Comparison of ENCODE assay signal across 22 cellular contexts in genomic region chr16:67543582-67543981, GRCh38. TPM values are rescaled to one million over a fixed set of nuclear protein-coding genes. Genes with fewer than 3 reads are reported as not detected.
A peak's percentile ranks its signal among the peaks of the same experiment; 100 is the strongest.
DNase-seq lines count a peak whose midpoint lies in the region; ATAC-seq, FAIRE-seq and TF ChIP-seq lines count a peak whose summit lies in the region.
"Had no signal": no experiment of that assay in that cellular context is flagged by ENCODE, and none has a peak within 500 bp of the region (broad histone marks: within the 10 kb centered on the region; RNA-seq: fewer than 3 reads in every experiment).

No MANE protein-coding gene starts in this region.

- no peak overlapping the region for H2AFZ ChIP-seq in HepG2 (ENCODE audit: low read length)

- ATAC-seq in natural killer cell (no peak), T-cell (replicated peaks in 1 of 4) (no peak), HepG2 (no peak)
- no peak for ATAC-seq in natural killer cell treated with Interleukin-12 subunit alpha and Interleukin-12 subunit beta and Interleukin-15 and Interleukin-18, amount 100 ng/mL, for 72 hours
- ATAC-seq in activated CD4-positive, CD25-positive, alpha-beta regulatory T cell treated with anti-CD3 and anti-CD28 coated beads, Interleukin-2, amount 50 U/mL, for 24 hours, result no peak
- ATAC-seq: left lobe of liver, mucosa of descending colon had no signal

- TF ChIP-seq CTCF in natural killer cell (IDR thresholded peaks at IDR 0.05), result no peak
- no peak for TF ChIP-seq CTCF in HepG2 (CRISPR knock-in tag; IDR thresholded peaks at IDR 0.05)
- TF ChIP-seq CTCF in glutamatergic neuron (IDR thresholded peaks at IDR 0.05; ENCODE audit: partially characterized antibody, unreplicated experiment), result no peak

- no peak overlapping the region for H3K4me2 ChIP-seq in HepG2 (ENCODE audit: low read depth, low read length)

- BruUV-seq in HepG2 (replicated peaks; lab: Mats Ljungman, UMichigan), result no TSS peak

- H3K36me3 Mint-ChIP-seq in natural killer cell, result no peaks in the 10 kb centered on the region
- peaks cover 7% of the 10 kb centered on the region for H3K36me3 Mint-ChIP-seq in natural killer cell treated with Interleukin-12 subunit alpha and Interleukin-12 subunit beta and Interleukin-15 and Interleukin-18, amount 100 ng/mL, for 72 hours
- H3K36me3 Mint-ChIP-seq in T-cell, result peaks cover 12% of the 10 kb centered on the region
- peaks cover 14% of the 10 kb centered on the region for H3K36me3 Mint-ChIP-seq in glutamatergic neuron (ENCODE audit: unreplicated experiment)

- H3K36me3 ChIP-seq in HepG2 (replicated peaks in 1 of 2; ENCODE audit: control insufficient read depth in 1 of 2, insufficient read depth in 2 of 2, low read length in 2 of 2), result peaks cover 15 to 28% of the 10 kb centered on the region in 2 experiments; a peak in 4 of 5 replicates

- TF ChIP-seq EP300 in HepG2 (IDR thresholded peaks at IDR 0.05; ENCODE audit: low read depth in 2 of 2, low read length in 2 of 2) (no peak), HepG2 (CRISPR knock-in tag; IDR thresholded peaks at IDR 0.05; ENCODE audit: borderline replicate concordance) (no peak)

- TF ChIP-seq POLR2A in HepG2 (IDR thresholded peaks at IDR 0.05; ENCODE audit: insufficient read depth in 1 of 2, low read depth in 2 of 2, low read length in 2 of 2), result no peak

- CTCF ChIA-PET in T-cell (lab: Charles Lee) (interaction anchor here (1.0 to 1.4 kb wide), 3 partner anchors 11 to 19 kb away, joined by 3 to 4 read pairs (median 3); no protein-coding TSS in a partner anchor), HepG2 (lab: Yijun Ruan, JAX; ENCODE audit: low intra/inter-chr PET ratio, low total read pairs) (interaction anchor here (3.5 kb wide), 1 partner anchor 23 kb away, joined by 22 read pairs; no protein-coding TSS in a partner anchor)

- peaks cover 2% of the 10 kb centered on the region; the same call in 1 of the 2 replicates for H4K20me1 ChIP-seq in HepG2 (ENCODE audit: insufficient read depth, low read length)

- H3K9ac ChIP-seq in HepG2 (ENCODE audit: insufficient read depth, low read depth, low read length), result no peak overlapping the region

- no peak overlapping the region for H3K4me3 ChIP-seq in HepG2 (replicated peaks in 1 of 3; ENCODE audit: insufficient read depth in 1 of 3, low read depth in 2 of 3, low read length in 3 of 3)
- H3K4me3 ChIP-seq: dorsolateral prefrontal cortex, mucosa of descending colon had no signal

- H3K9me3 Mint-ChIP-seq in natural killer cell, result no peaks in the 10 kb centered on the region
- H3K9me3 Mint-ChIP-seq in natural killer cell treated with Interleukin-12 subunit alpha and Interleukin-12 subunit beta and Interleukin-15 and Interleukin-18, amount 100 ng/mL, for 72 hours, result no peaks in the 10 kb centered on the region
- no peaks in the 10 kb centered on the region for H3K9me3 Mint-ChIP-seq in T-cell
- peaks cover 11% of the 10 kb centered on the region for H3K9me3 Mint-ChIP-seq in glutamatergic neuron (ENCODE audit: unreplicated experiment)

- WGBS in HepG2 (ENCODE audit: low lambda C conversion rate), result 93% methylated on average over 6 of the region's 6 CpGs

- no peak overlapping the region for H3K27ac ChIP-seq in HepG2 (ENCODE audit: extremely low read length, insufficient read depth, low read length)
- H3K27ac ChIP-seq: WERI-Rb-1 had no signal

- intact Hi-C loops in natural killer cell (cut with micrococcal nuclease) (no loop called here), HepG2 (cut with micrococcal nuclease; ENCODE audit: unreplicated experiment) (no loop called here)

- H3K4me3 Mint-ChIP-seq in natural killer cell (no peak overlapping the region), T-cell (no peak overlapping the region), glutamatergic neuron (ENCODE audit: unreplicated experiment) (no peak overlapping the region)
- H3K4me3 Mint-ChIP-seq in natural killer cell treated with Interleukin-12 subunit alpha and Interleukin-12 subunit beta and Interleukin-15 and Interleukin-18, amount 100 ng/mL, for 72 hours, result no peak overlapping the region

- no peaks in the 10 kb centered on the region for H3K79me2 ChIP-seq in HepG2 (ENCODE audit: insufficient read depth, low read length)

- H3K27ac Mint-ChIP-seq in natural killer cell (peak overlapping the region; percentile 74 to 76), T-cell (peak overlapping the region; percentile 67 to 71), glutamatergic neuron (ENCODE audit: unreplicated experiment) (no peak overlapping the region)
- H3K27ac Mint-ChIP-seq in natural killer cell treated with Interleukin-12 subunit alpha and Interleukin-12 subunit beta and Interleukin-15 and Interleukin-18, amount 100 ng/mL, for 72 hours, result no peak overlapping the region

- peaks cover 16% of the 10 kb centered on the region for H3K4me1 ChIP-seq in HepG2 (ENCODE audit: insufficient read depth, low read length)

- in situ Hi-C loops in HepG2 (cut with HindIII; ENCODE audit: extremely low pct_ligation_motif_present, low pct_unique_long_range_greater_than_20kb), result no loop called here

- H3K27me3 Mint-ChIP-seq in natural killer cell (ENCODE audit: low read depth in 2 of 2) (no peaks in the 10 kb centered on the region), T-cell (no peaks in the 10 kb centered on the region), glutamatergic neuron (ENCODE audit: unreplicated experiment) (peaks cover 29% of the 10 kb centered on the region)
- H3K27me3 Mint-ChIP-seq in natural killer cell treated with Interleukin-12 subunit alpha and Interleukin-12 subunit beta and Interleukin-15 and Interleukin-18, amount 100 ng/mL, for 72 hours, result no peaks in the 10 kb centered on the region

- H3K9me3 ChIP-seq in HepG2 (ENCODE audit: low read length), result no peaks in the 10 kb centered on the region
- H3K9me3 ChIP-seq: mucosa of descending colon had no signal

- POLR2A ChIA-PET in T-cell (lab: Charles Lee) (interaction anchor here in 1 of 2 donors (0.6 kb wide), 1 partner anchor 15 kb away, joined by 3 read pairs; no protein-coding TSS in a partner anchor), HepG2 (lab: Yijun Ruan, JAX) (no interaction called here)

- peaks cover 16 to 66% of the 10 kb centered on the region in 2 donors for H3K4me1 Mint-ChIP-seq in natural killer cell
- peaks cover 24 to 39% of the 10 kb centered on the region in 2 donors for H3K4me1 Mint-ChIP-seq in natural killer cell treated with Interleukin-12 subunit alpha and Interleukin-12 subunit beta and Interleukin-15 and Interleukin-18, amount 100 ng/mL, for 72 hours (ENCODE audit: low read depth in 2 of 2)
- peaks cover 59 to 69% (median 69%) of the 10 kb centered on the region in 3 donors for H3K4me1 Mint-ChIP-seq in T-cell
- H3K4me1 Mint-ChIP-seq in glutamatergic neuron (ENCODE audit: low read depth, unreplicated experiment), result peaks cover 5% of the 10 kb centered on the region

- H3K27me3 ChIP-seq in HepG2 (ENCODE audit: control insufficient read depth in 1 of 2, insufficient read depth in 2 of 2, low read length in 2 of 2), result no peaks in the 10 kb centered on the region
- H3K27me3 ChIP-seq: dorsolateral prefrontal cortex had no signal

- no peak for DNase-seq in natural killer cell
- DNase-seq in natural killer cell treated with Interleukin-12 subunit alpha and Interleukin-12 subunit beta and Interleukin-15 and Interleukin-18, amount 100 ng/mL, for 72 hours (ENCODE audit: low spot score), result no peak
- no peak for DNase-seq in T-cell
- DNase-seq in HepG2 (ENCODE audit: low spot score), result no peak
- DNase-seq in UCSD-AML1 (lab: John Stamatoyannopoulos, UW; ENCODE audit: unreplicated experiment), result no peak
- no peak for DNase-seq in stimulated activated naive CD4-positive, alpha-beta T cell (lab: John Stamatoyannopoulos, UW)
- no peak for DNase-seq in glutamatergic neuron
- DNase-seq: Calu3; dorsolateral prefrontal cortex; EL; mucosa of descending colon; NCI-H1417; NCI-H2107; NCI-H510A treated with DMSO at 0.1 percent for 48 hours; occipital lobe; retina; stimulated activated CD4-positive, alpha-beta T cell treated with anti-CD3 and anti-CD28 coated beads, Interleukin-12 subunit alpha, Interleukin-12 subunit beta, amount 100 ng/mL, for 4 hours; WERI-Rb-1 had no signal

- no peak for FAIRE-seq in HepG2 (lab: Jason Lieb, UNC)
- FAIRE-seq: H1, HTR-8/SVneo had no signal

- no peak for TF ChIP-seq RAD21 in HepG2 (CRISPR knock-in tag; IDR thresholded peaks at IDR 0.05)

RNA-seq across cellular contexts. Expression of gene RIPOR1, which starts 15.0 kb away (rescaled TPM):
- total RNA-seq in natural killer cell (100 to 1,000 TPM in 1 of 3 donors, 10 to 100 TPM in 2; 68.2 to 118 (median 74.8) TPM), T-cell (10 to 100 TPM; 33.9 to 60.7 (median 52.4) TPM), HepG2 (2016; rRNA removed; fragmentation: Illumina TruSeq; extraction: Trizol) (4.6 and 11.2 TPM in 2 replicates), glutamatergic neuron (ENCODE audit: unreplicated experiment) (191 TPM)
- total RNA-seq in natural killer cell treated with Interleukin-12 subunit alpha and Interleukin-12 subunit beta and Interleukin-15 and Interleukin-18, amount 100 ng/mL, for 72 hours, result 10 to 100 TPM; 47.7 to 48.2 TPM
- total RNA-seq in HepG2 (2016; cell fraction: cytosol; rRNA removed; fragmentation: Illumina TruSeq; extraction: Trizol; ENCODE audit: low read depth), result 3.4 and 4.7 TPM in 2 replicates
- total RNA-seq in HepG2 (2016; cell fraction: insoluble cytoplasmic fraction; rRNA removed; fragmentation: Illumina TruSeq; extraction: Trizol), result 3.9 and 9.6 TPM in 2 replicates
- total RNA-seq in HepG2 (2016; cell fraction: membrane; rRNA removed; fragmentation: Illumina TruSeq; extraction: Trizol), result 8.9 and 11.8 TPM in 2 replicates
- 12.3 and 18.6 TPM in 2 replicates for total RNA-seq in HepG2 (2016; cell fraction: nucleus; rRNA removed; fragmentation: Illumina TruSeq; extraction: Trizol)
- polyA plus RNA-seq in HepG2 (2011; rRNA removed), result 5.7 and 8.1 TPM in 2 replicates
- 2.4 and 3.4 TPM in 2 replicates for polyA plus RNA-seq in HepG2 (2011; cell fraction: cytosol; rRNA removed)
- polyA plus RNA-seq in HepG2 (2011; cell fraction: nucleus; rRNA removed), result 40.0 and 43.3 TPM in 2 replicates
- 16.0 and 16.5 TPM in 2 replicates for polyA plus RNA-seq in HepG2 (2012)
- polyA plus RNA-seq in HepG2 (2016; cell fraction: cytosol; fragmentation: Illumina TruSeq; extraction: Trizol; ENCODE audit: low read depth), result 1.9 and 2.2 TPM in 2 replicates
- 7.7 and 13.5 TPM in 2 replicates for polyA plus RNA-seq in HepG2 (2016; cell fraction: insoluble cytoplasmic fraction; fragmentation: Illumina TruSeq; extraction: Trizol; ENCODE audit: low read depth)
- polyA plus RNA-seq in HepG2 (2016; cell fraction: membrane; fragmentation: Illumina TruSeq; extraction: Trizol; ENCODE audit: low read depth), result 5.9 and 6.9 TPM in 2 replicates
- polyA plus RNA-seq in HepG2 (2016; cell fraction: nucleus; fragmentation: Illumina TruSeq; extraction: Trizol; ENCODE audit: insufficient read depth, low read depth), result 26.9 and 30.6 TPM in 2 replicates
- 7.9 and 21.6 TPM in 2 replicates for polyA minus RNA-seq in HepG2 (2011; rRNA and poly(A)+ RNA removed; ENCODE audit: low replicate concordance)
- 6.8 and 12.0 TPM in 2 replicates for polyA minus RNA-seq in HepG2 (2011; cell fraction: cytosol; rRNA and poly(A)+ RNA removed)
- 11.6 and 18.2 TPM in 2 replicates for polyA minus RNA-seq in HepG2 (2011; cell fraction: nucleus; rRNA and poly(A)+ RNA removed)

RNA-seq across cellular contexts. Expression of gene CTCF, which starts 18.7 kb away (rescaled TPM):
- total RNA-seq in natural killer cell (10 to 100 TPM; 61.4 to 76.7 (median 63.6) TPM), T-cell (10 to 100 TPM; 55.3 to 69.0 (median 64.0) TPM), HepG2 (2016; rRNA removed; fragmentation: Illumina TruSeq; extraction: Trizol) (37.5 and 59.3 TPM in 2 replicates), glutamatergic neuron (ENCODE audit: unreplicated experiment) (42.8 TPM)
- 10 to 100 TPM; 54.3 to 72.4 TPM for total RNA-seq in natural killer cell treated with Interleukin-12 subunit alpha and Interleukin-12 subunit beta and Interleukin-15 and Interleukin-18, amount 100 ng/mL, for 72 hours
- total RNA-seq in HepG2 (2016; cell fraction: cytosol; rRNA removed; fragmentation: Illumina TruSeq; extraction: Trizol; ENCODE audit: low read depth), result 34.6 and 44.2 TPM in 2 replicates
- total RNA-seq in HepG2 (2016; cell fraction: insoluble cytoplasmic fraction; rRNA removed; fragmentation: Illumina TruSeq; extraction: Trizol), result 39.6 and 55.1 TPM in 2 replicates
- 33.3 and 34.7 TPM in 2 replicates for total RNA-seq in HepG2 (2016; cell fraction: membrane; rRNA removed; fragmentation: Illumina TruSeq; extraction: Trizol)
- total RNA-seq in HepG2 (2016; cell fraction: nucleus; rRNA removed; fragmentation: Illumina TruSeq; extraction: Trizol), result 29.9 and 36.5 TPM in 2 replicates
- 19.5 and 20.8 TPM in 2 replicates for polyA plus RNA-seq in HepG2 (2011; rRNA removed)
- polyA plus RNA-seq in HepG2 (2011; cell fraction: cytosol; rRNA removed), result 13.7 and 18.2 TPM in 2 replicates
- 11.7 and 14.3 TPM in 2 replicates for polyA plus RNA-seq in HepG2 (2011; cell fraction: nucleus; rRNA removed)
- 30.2 and 31.1 TPM in 2 replicates for polyA plus RNA-seq in HepG2 (2012)
- 4.1 and 4.9 TPM in 2 replicates for polyA plus RNA-seq in HepG2 (2016; cell fraction: cytosol; fragmentation: Illumina TruSeq; extraction: Trizol; ENCODE audit: low read depth)
- polyA plus RNA-seq in HepG2 (2016; cell fraction: insoluble cytoplasmic fraction; fragmentation: Illumina TruSeq; extraction: Trizol; ENCODE audit: low read depth), result 70.3 and 81.8 TPM in 2 replicates
- polyA plus RNA-seq in HepG2 (2016; cell fraction: membrane; fragmentation: Illumina TruSeq; extraction: Trizol; ENCODE audit: low read depth), result 17.1 and 17.9 TPM in 2 replicates
- 63.9 and 64.9 TPM in 2 replicates for polyA plus RNA-seq in HepG2 (2016; cell fraction: nucleus; fragmentation: Illumina TruSeq; extraction: Trizol; ENCODE audit: insufficient read depth, low read depth)
- 21.8 and 43.8 TPM in 2 replicates for polyA minus RNA-seq in HepG2 (2011; rRNA and poly(A)+ RNA removed; ENCODE audit: low replicate concordance)
- polyA minus RNA-seq in HepG2 (2011; cell fraction: cytosol; rRNA and poly(A)+ RNA removed), result 20.8 and 21.5 TPM in 2 replicates
- polyA minus RNA-seq in HepG2 (2011; cell fraction: nucleus; rRNA and poly(A)+ RNA removed), result 17.9 and 26.4 TPM in 2 replicates

Comparison
In these comparisons a context has a peak if more than half of its experiments do, and no peak if none do; other contexts are left out.
1. H3K27ac Mint-ChIP-seq: peak in natural killer cell (2 of 2) and T-cell (2 of 2); none in natural killer cell treated with Interleukin-12 subunit alpha and Interleukin-12 subunit beta and Interleukin-15 and Interleukin-18, amount 100 ng/mL, for 72 hours (0 of 2) and glutamatergic neuron (single experiment).